In genomic region chr3:61910732-61911131, GRCh38 we compare ENCODE assay signal across 24 cellular contexts.
"Had no signal": no experiment of that assay in that cellular context is flagged by ENCODE, and none has a peak within 500 bp of the region (broad histone marks: within the 10 kb centered on the region; RNA-seq: fewer than 3 reads in every experiment).

No MANE protein-coding gene starts in this region.

- H3K9me3 ChIP-seq: gastrocnemius medialis, lower lobe of right lung, ovary, psoas muscle, spleen, thoracic aorta, tibial nerve, upper lobe of left lung had no signal

- H3K4me1 ChIP-seq: spleen had no signal

- ATAC-seq: esophagus mucosa; gastrocnemius medialis; left ventricle myocardium superior; lower lobe of right lung; naive thymus-derived CD8-positive, alpha-beta T cell; psoas muscle; right cardiac atrium; stimulated activated memory B cell treated with anti-CD40 and anti-IgM and Interleukin-4, amounts not matched to agents 10 μg/mL and 1 μg/mL and 100 μg/mL, for 72 hours had no signal

- H3K27me3 ChIP-seq: gastrocnemius medialis, ovary, spleen, tibial nerve, upper lobe of left lung had no signal

- DNase-seq: effector CD8-positive, alpha-beta T cell; endodermal cell; foreskin fibroblast; gastrocnemius medialis; head of caudate nucleus; left ventricle myocardium superior; lower lobe of right lung; naive thymus-derived CD8-positive, alpha-beta T cell; occipital lobe; ovary; posterior cingulate gyrus; psoas muscle; right cardiac atrium; spleen; stimulated activated CD4-positive, alpha-beta T cell treated with anti-CD3 and anti-CD28 coated beads, Interleukin-4, amount 100 ng/mL, for 4 hours; upper lobe of left lung had no signal

- H3K36me3 ChIP-seq: gastrocnemius medialis, lower lobe of right lung, ovary, spleen, thoracic aorta, tibial nerve, upper lobe of left lung had no signal

- H3K27ac ChIP-seq: epithelial cell of prostate, gastrocnemius medialis, lower lobe of right lung, ovary, psoas muscle, skin epidermis, spleen, thoracic aorta, tibial nerve, upper lobe of left lung had no signal

- FAIRE-seq: keratinocyte, urothelium cell line had no signal

- H3K4me3 ChIP-seq: gastrocnemius medialis, lower lobe of right lung, ovary, psoas muscle, skin epidermis, spleen, thoracic aorta, tibial nerve, upper lobe of left lung had no signal
